15 cellular contexts compared by ENCODE assay signal in genomic region chr15:63679588-63679987, GRCh38.
DNase-seq lines count a peak whose midpoint lies in the region; ATAC-seq, FAIRE-seq and TF ChIP-seq lines count a peak whose summit lies in the region.
"Had no signal": no experiment of that assay in that cellular context is flagged by ENCODE, and none has a peak within 500 bp of the region (broad histone marks: within the 10 kb centered on the region; RNA-seq: fewer than 3 reads in every experiment).

No MANE protein-coding gene starts in this region.

- FAIRE-seq in A549 (lab: Jason Lieb, UNC) = peak; percentile 43
- peak; percentile 55 for FAIRE-seq in D721Med (lab: Jason Lieb, UNC)
- no peak for FAIRE-seq in bronchial epithelial cell (lab: Jason Lieb, UNC)

- TF ChIP-seq EP300 in A549 (IDR thresholded peaks at IDR 0.05) = no peak

- TF ChIP-seq CTCF in A549 (IDR thresholded peaks at IDR 0.05) (no peak), D721Med (IDR thresholded peaks at IDR 0.05; ENCODE audit: insufficient read depth, missing control alignments) (no peak), bronchial epithelial cell (IDR thresholded peaks at IDR 0.05; ENCODE audit: insufficient read depth, low read length, severe bottlenecking) (no peak)

- H3K36me3 ChIP-seq in bronchial epithelial cell (ENCODE audit: control insufficient read depth, insufficient read depth, low read length) = peaks cover 3% of the 10 kb centered on the region

- CTCF ChIA-PET in A549 (lab: Yijun Ruan, JAX) = interaction anchor here (0.9 to 1.5 kb wide), 3 partner anchors 39 to 386 kb away, joined by 3 to 5 read pairs (median 3); no protein-coding TSS in a partner anchor

- H3K4me3 Mint-ChIP-seq in stimulated activated naive B cell treated with anti-CD40 and anti-IgM and Interleukin-4, amounts not matched to agents 10 μg/mL and 1 μg/mL and 100 μg/mL, for 72 hours = no peak overlapping the region
- H3K4me3 Mint-ChIP-seq: CD4-positive, alpha-beta memory T cell; HFFc6 had no signal

- H3K27me3 Mint-ChIP-seq in stimulated activated naive B cell treated with anti-CD40 and anti-IgM and Interleukin-4, amounts not matched to agents 10 μg/mL and 1 μg/mL and 100 μg/mL, for 72 hours = no peaks in the 10 kb centered on the region
- H3K27me3 Mint-ChIP-seq: CD4-positive, alpha-beta memory T cell had no signal

- no peak for TF ChIP-seq RAD21 in A549 (conservative IDR thresholded peaks at IDR 0.05 in 1 of 2, IDR thresholded peaks at IDR 0.05 in 1 of 2)

- no peak for TF ChIP-seq POLR2A in A549 (IDR thresholded peaks at IDR 0.05; ENCODE audit: low read length)

- no peak overlapping the region for H3K27ac ChIP-seq in A549
- H3K27ac ChIP-seq: C4-2B had no signal

- peaks cover 25 to 47% of the 10 kb centered on the region in 2 donors for H3K36me3 Mint-ChIP-seq in stimulated activated naive B cell treated with anti-CD40 and anti-IgM and Interleukin-4, amounts not matched to agents 10 μg/mL and 1 μg/mL and 100 μg/mL, for 72 hours

- H3K27me3 ChIP-seq in bronchial epithelial cell (ENCODE audit: control insufficient read depth, insufficient read depth, low read length) = no peaks in the 10 kb centered on the region

- no peaks in the 10 kb centered on the region for H3K9me3 ChIP-seq in A549

- H3K27ac Mint-ChIP-seq in stimulated activated naive B cell treated with anti-CD40 and anti-IgM and Interleukin-4, amounts not matched to agents 10 μg/mL and 1 μg/mL and 100 μg/mL, for 72 hours = peak overlapping the region; percentile 14
- H3K27ac Mint-ChIP-seq: HFFc6 had no signal

- H3K9me3 Mint-ChIP-seq in stimulated activated naive B cell treated with anti-CD40 and anti-IgM and Interleukin-4, amounts not matched to agents 10 μg/mL and 1 μg/mL and 100 μg/mL, for 72 hours = no peaks in the 10 kb centered on the region
- H3K9me3 Mint-ChIP-seq: CD4-positive, alpha-beta memory T cell; HFFc6 had no signal

- H3K4me3 ChIP-seq in A549 (no peak overlapping the region), bronchial epithelial cell (ENCODE audit: low read depth, low read length) (no peak overlapping the region)

- H3K4me1 Mint-ChIP-seq in stimulated activated naive B cell treated with anti-CD40 and anti-IgM and Interleukin-4, amounts not matched to agents 10 μg/mL and 1 μg/mL and 100 μg/mL, for 72 hours = peaks cover 5 to 6% of the 10 kb centered on the region in 2 donors

- WGBS in A549 (ENCODE audit: missing lambda C conversion rate) = 72% methylated on average over 2 of the region's 2 CpGs

- peaks cover 16% of the 10 kb centered on the region for H3K4me1 ChIP-seq in A549

- DNase-seq in A549 (ENCODE audit: low read depth in 1 of 2, low spot score in 1 of 2) = no peak
- no peak for DNase-seq in D721Med (ENCODE audit: insufficient read length, low spot score)
- peak; percentile 4 for DNase-seq in bronchial epithelial cell (ENCODE audit: low read depth)
- DNase-seq in stimulated activated naive B cell treated with anti-CD40 and anti-IgM and Interleukin-4, amounts not matched to agents 10 μg/mL and 1 μg/mL and 100 μg/mL, for 72 hours = no peak
- DNase-seq in NCI-H1694 (lab: John Stamatoyannopoulos, UW) = no peak
- DNase-seq: ACHN; CD4-positive, alpha-beta memory T cell; DMS79 treated with DMSO at 0.1 percent for 48 hours; GF-D8; GOT3; H7; HFFc6 had no signal

- ATAC-seq in A549 (no peak), HG02938 (IDR thresholded peaks at IDR 0.05; ENCODE audit: unreplicated experiment) (no peak)
- ATAC-seq in stimulated activated naive B cell treated with anti-CD40 and anti-IgM and Interleukin-4, amounts not matched to agents 10 μg/mL and 1 μg/mL and 100 μg/mL, for 72 hours (replicated peaks) = no peak
- ATAC-seq: HCT116 had no signal

- POLR2A ChIA-PET in A549 (lab: Yijun Ruan, JAX) = no interaction called here

- no peak overlapping the region for H3K4me2 ChIP-seq in A549

TF ChIP-seq in A549, 52 proteins besides CTCF, POLR2A, EP300 and RAD21:
- TF ChIP-seq MYC (IDR thresholded peaks at IDR 0.05; ENCODE audit: borderline replicate concordance, low read length) = no peak
- TF ChIP-seq MAZ (IDR thresholded peaks at IDR 0.05; ENCODE audit: borderline replicate concordance, low read depth, low read length) = no peak
- TF ChIP-seq, protein P1, sequence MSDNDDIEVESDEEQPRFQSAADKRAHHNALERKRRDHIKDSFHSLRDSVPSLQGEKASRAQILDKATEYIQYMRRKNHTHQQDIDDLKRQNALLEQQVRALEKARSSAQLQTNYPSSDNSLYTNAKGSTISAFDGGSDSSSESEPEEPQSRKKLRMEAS (IDR thresholded peaks at IDR 0.05) = no peak
- no peak for TF ChIP-seq KDM1A (IDR thresholded peaks at IDR 0.05; ENCODE audit: low read depth)
- no peak for TF ChIP-seq HOXB5 (CRISPR knock-in tag; IDR thresholded peaks at IDR 0.05)
- no peak for TF ChIP-seq SMC3 (IDR thresholded peaks at IDR 0.05)
- TF ChIP-seq, protein P2, sequence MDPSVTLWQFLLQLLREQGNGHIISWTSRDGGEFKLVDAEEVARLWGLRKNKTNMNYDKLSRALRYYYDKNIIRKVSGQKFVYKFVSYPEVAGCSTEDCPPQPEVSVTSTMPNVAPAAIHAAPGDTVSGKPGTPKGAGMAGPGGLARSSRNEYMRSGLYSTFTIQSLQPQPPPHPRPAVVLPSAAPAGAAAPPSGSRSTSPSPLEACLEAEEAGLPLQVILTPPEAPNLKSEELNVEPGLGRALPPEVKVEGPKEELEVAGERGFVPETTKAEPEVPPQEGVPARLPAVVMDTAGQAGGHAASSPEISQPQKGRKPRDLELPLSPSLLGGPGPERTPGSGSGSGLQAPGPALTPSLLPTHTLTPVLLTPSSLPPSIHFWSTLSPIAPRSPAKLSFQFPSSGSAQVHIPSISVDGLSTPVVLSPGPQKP (IDR thresholded peaks at IDR 0.05; ENCODE audit: low read depth, low read length) = no peak
- TF ChIP-seq RFX5 (IDR thresholded peaks at IDR 0.05) = no peak
- TF ChIP-seq CHD4 (IDR thresholded peaks at IDR 0.05; ENCODE audit: borderline replicate concordance) = no peak
- TF ChIP-seq ZC3H11A (IDR thresholded peaks at IDR 0.05) = no peak
- TF ChIP-seq, protein P3, sequence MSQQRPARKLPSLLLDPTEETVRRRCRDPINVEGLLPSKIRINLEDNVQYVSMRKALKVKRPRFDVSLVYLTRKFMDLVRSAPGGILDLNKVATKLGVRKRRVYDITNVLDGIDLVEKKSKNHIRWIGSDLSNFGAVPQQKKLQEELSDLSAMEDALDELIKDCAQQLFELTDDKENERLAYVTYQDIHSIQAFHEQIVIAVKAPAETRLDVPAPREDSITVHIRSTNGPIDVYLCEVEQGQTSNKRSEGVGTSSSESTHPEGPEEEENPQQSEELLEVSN (IDR thresholded peaks at IDR 0.05; ENCODE audit: borderline replicate concordance, low read depth) = no peak
- no peak for TF ChIP-seq ATOH8 (CRISPR knock-in tag; IDR thresholded peaks at IDR 0.05; ENCODE audit: low read depth)
- no peak for TF ChIP-seq NR3C1 (IDR thresholded peaks at IDR 0.05)
- TF ChIP-seq RNF2 (IDR thresholded peaks at IDR 0.05; ENCODE audit: borderline replicate concordance, low read depth) = no peak
- no peak for TF ChIP-seq RCOR1 (IDR thresholded peaks at IDR 0.05; ENCODE audit: low read depth, low read length)
TF ChIP-seq in A549: peak in this region for 0.
